In the genomic region with DNA sequence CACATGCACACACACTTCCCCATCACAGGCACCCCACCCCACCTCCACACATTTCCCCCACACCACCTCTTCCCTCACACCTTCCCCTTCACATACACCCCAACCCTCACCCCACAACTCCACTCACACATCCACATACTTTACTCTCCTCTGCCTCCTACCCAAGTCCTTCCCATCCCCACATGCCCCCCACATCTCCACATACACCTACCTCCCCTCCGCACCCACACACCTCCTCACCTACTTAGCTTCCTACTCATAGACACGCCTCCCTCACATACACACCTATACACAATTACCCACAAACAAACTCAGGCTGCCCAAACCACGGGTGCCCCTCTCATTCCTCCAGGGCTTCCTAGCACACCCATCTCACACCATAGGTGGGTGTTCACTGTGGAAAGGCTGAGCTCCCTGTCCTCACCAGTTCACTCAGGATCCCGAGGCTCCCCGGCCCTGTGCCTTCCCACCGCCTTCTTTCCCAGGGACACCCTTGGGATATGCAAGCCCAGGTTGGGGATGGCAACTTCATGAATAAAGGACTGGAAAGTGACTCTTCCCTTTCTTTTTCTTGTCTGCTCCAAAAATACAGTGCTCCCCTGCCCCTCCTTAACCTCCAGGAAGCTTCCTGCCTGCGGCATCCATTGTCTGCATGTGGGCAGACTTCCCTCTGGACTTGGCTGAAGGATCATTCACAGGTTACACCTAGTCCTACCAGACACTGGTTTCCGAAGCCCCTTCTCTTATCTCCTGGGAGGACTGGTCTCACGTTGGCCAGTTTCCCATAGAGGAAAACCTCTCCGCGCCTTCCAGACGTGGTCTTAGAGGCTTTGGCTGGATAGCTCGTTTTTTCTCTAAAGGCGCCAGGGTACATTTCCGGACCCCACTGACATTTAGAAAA, we compare ENCODE assay signal across 24 cellular contexts.
"Had no signal": no experiment of that assay in that cellular context is flagged by ENCODE, and none has a peak within 500 bp of the region (broad histone marks: within the 10 kb centered on the region; RNA-seq: fewer than 3 reads in every experiment).

No MANE protein-coding gene starts in this region.

- H3K4me1 Mint-ChIP-seq: stimulated activated effector memory CD8-positive, alpha-beta T cell treated with anti-CD3 and anti-CD28 coated beads, Interleukin-12 subunit alpha, Interleukin-12 subunit beta, amount 100 ng/mL, for 72 hours; stimulated activated naive CD8-positive, alpha-beta T cell treated with anti-CD3 and anti-CD28 coated beads, Interleukin-15, amount 100 ng/mL, for 72 hours; T-helper 17 cell had no signal

- H3K4me3 Mint-ChIP-seq: activated naive CD8-positive, alpha-beta T cell treated with anti-CD3 and anti-CD28 coated beads, Interleukin-2, amount 10 ng/mL, durations not matched to agents 7 days and 5 days; activated T-cell treated with anti-CD3 and anti-CD28 coated beads, Interleukin-2, amount 50 U/mL, for 4 hours; naive thymus-derived CD4-positive, alpha-beta T cell; neural progenitor cell; stimulated activated effector memory CD8-positive, alpha-beta T cell treated with anti-CD3 and anti-CD28 coated beads, Interleukin-12 subunit alpha, Interleukin-12 subunit beta, amount 100 ng/mL, for 72 hours; stimulated activated naive CD8-positive, alpha-beta T cell treated with anti-CD3 and anti-CD28 coated beads, Interleukin-15, amount 100 ng/mL, for 72 hours; T-helper 17 cell had no signal

- H3K4me3 ChIP-seq: lower lobe of right lung, neural progenitor cell, tibial artery, uterus had no signal

- H3K9ac ChIP-seq: neural progenitor cell had no signal

- ATAC-seq: activated T-cell treated with anti-CD3 and anti-CD28 coated beads, Interleukin-2, amount 50 U/mL, for 4 hours; foreskin keratinocyte; lower lobe of right lung; naive thymus-derived CD4-positive, alpha-beta T cell; stimulated activated effector memory CD8-positive, alpha-beta T cell treated with anti-CD3 and anti-CD28 coated beads, Interleukin-12 subunit alpha, Interleukin-12 subunit beta, amount 100 ng/mL, for 72 hours; T-helper 17 cell had no signal

- H3K4me2 ChIP-seq: neural progenitor cell had no signal

- H3K27me3 ChIP-seq: neural progenitor cell, tibial artery, uterus had no signal

- H3K36me3 ChIP-seq: neural progenitor cell, tibial artery, uterus had no signal

- H3K27me3 Mint-ChIP-seq: progenitor cell of endocrine pancreas; stimulated activated naive CD8-positive, alpha-beta T cell treated with anti-CD3 and anti-CD28 coated beads, Interleukin-15, amount 100 ng/mL, for 72 hours had no signal

- DNase-seq: activated CD4-positive, alpha-beta T cell treated with anti-CD3 and anti-CD28 coated beads for 4 hours; activated CD4-positive, alpha-beta T cell treated with anti-CD3 and anti-CD28 coated beads, Interleukin-2, amount 50 U/mL, for 48 hours; activated CD4-positive, CD25-positive, alpha-beta regulatory T cell; activated CD8-positive, alpha-beta memory T cell treated with anti-CD3 and anti-CD28 coated beads, Interleukin-2, amount 50 U/mL, for 48 hours; activated naive CD4-positive, alpha-beta T cell; activated naive CD8-positive, alpha-beta T cell treated with anti-CD3 and anti-CD28 coated beads, Interleukin-2, amount 10 ng/mL, durations not matched to agents 7 days and 5 days; activated T-cell treated with anti-CD3 and anti-CD28 coated beads, Interleukin-2, amount 50 U/mL, for 4 hours; amygdala; foreskin keratinocyte; hippocampal formation; lower lobe of right lung; naive thymus-derived CD4-positive, alpha-beta T cell; retina; stimulated activated CD4-positive, alpha-beta T cell treated with anti-CD3 and anti-CD28 coated beads, Interleukin-2, amount 100 ng/mL, for 24 hours; stimulated activated naive CD8-positive, alpha-beta T cell treated with anti-CD3 and anti-CD28 coated beads, Interleukin-15, amount 100 ng/mL, for 72 hours; SW 1271; T-helper 17 cell; uterus had no signal

- H3K27ac ChIP-seq: foreskin keratinocyte, neural progenitor cell, tibial artery, uterus had no signal

- H3K27ac Mint-ChIP-seq: activated naive CD8-positive, alpha-beta T cell treated with anti-CD3 and anti-CD28 coated beads, Interleukin-2, amount 10 ng/mL, durations not matched to agents 7 days and 5 days; activated T-helper 2 cell treated with anti-CD3 and anti-CD28 coated beads, Interferon-gamma antibody, Interleukin-2, Interleukin-4, amounts not matched to agents 10 μg/mL and 5 μg/mL and 100 μg/mL, durations not matched to agents 14 hours and 24 hours and 36 hours; naive thymus-derived CD4-positive, alpha-beta T cell; neural progenitor cell; progenitor cell of endocrine pancreas; stimulated activated effector memory CD8-positive, alpha-beta T cell treated with anti-CD3 and anti-CD28 coated beads, Interleukin-12 subunit alpha, Interleukin-12 subunit beta, amount 100 ng/mL, for 72 hours; stimulated activated naive CD8-positive, alpha-beta T cell treated with anti-CD3 and anti-CD28 coated beads, Interleukin-15, amount 100 ng/mL, for 72 hours; T-helper 17 cell had no signal

- FAIRE-seq: endometrium had no signal

- H2AFZ ChIP-seq: neural progenitor cell had no signal

- H3K9me3 Mint-ChIP-seq: activated naive CD8-positive, alpha-beta T cell treated with anti-CD3 and anti-CD28 coated beads, Interleukin-2, amount 10 ng/mL, durations not matched to agents 7 days and 5 days; activated T-helper 2 cell treated with anti-CD3 and anti-CD28 coated beads, Interferon-gamma antibody, Interleukin-2, Interleukin-4, amounts not matched to agents 10 μg/mL and 5 μg/mL and 100 μg/mL, durations not matched to agents 14 hours and 24 hours and 36 hours had no signal

- H3K36me3 Mint-ChIP-seq: activated naive CD8-positive, alpha-beta T cell treated with anti-CD3 and anti-CD28 coated beads, Interleukin-2, amount 10 ng/mL, durations not matched to agents 7 days and 5 days; neural progenitor cell; stimulated activated effector memory CD8-positive, alpha-beta T cell treated with anti-CD3 and anti-CD28 coated beads, Interleukin-12 subunit alpha, Interleukin-12 subunit beta, amount 100 ng/mL, for 72 hours had no signal

- H3K4me1 ChIP-seq: foreskin keratinocyte, tibial artery, uterus had no signal

- H3K9me3 ChIP-seq: lower lobe of right lung, tibial artery, uterus had no signal
